Comparison of ENCODE assay signal across 9 cellular contexts in the genomic region with DNA sequence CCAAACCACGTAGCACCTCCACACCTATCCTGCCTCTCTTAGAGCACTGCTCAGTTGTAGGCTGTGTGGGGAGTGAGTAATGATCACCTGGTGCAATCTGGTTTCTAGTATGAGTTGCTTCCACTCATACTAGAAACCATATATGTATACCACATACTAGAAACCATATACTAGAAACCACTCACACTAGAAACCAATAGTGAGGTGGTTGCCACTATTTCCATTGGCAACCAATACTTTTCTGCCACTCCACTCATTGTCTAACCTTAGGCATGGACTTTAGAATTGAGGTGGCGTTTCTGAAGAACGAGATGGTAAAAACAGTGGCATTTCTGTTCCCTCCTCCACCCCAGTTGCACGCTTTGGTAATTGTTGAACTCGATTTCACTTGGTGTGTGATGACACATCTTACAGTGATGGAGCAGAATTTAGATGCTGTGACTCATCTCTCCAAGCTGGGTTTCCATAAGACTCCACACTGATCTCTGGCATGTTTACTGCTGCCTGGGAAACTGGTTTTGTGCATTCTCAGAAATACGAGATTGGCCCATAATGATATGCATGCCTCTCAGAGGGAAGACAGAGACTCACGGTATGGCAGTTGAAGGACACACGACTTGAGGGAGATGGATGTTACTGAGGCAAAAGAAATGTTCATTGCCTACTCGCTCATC.
DNase-seq lines count a peak whose midpoint lies in the region; ATAC-seq and TF ChIP-seq lines count a peak whose summit lies in the region.
"Had no signal": no experiment of that assay in that cellular context is flagged by ENCODE, and none has a peak within 500 bp of the region (broad histone marks: within the 10 kb centered on the region; RNA-seq: fewer than 3 reads in every experiment).

No MANE protein-coding gene starts in this region.

- no peak for TF ChIP-seq CTCF in MCF 10A (IDR thresholded peaks at IDR 0.05; ENCODE audit: unreplicated experiment)
- no peak for TF ChIP-seq CTCF in breast epithelium (IDR thresholded peaks at IDR 0.05)
- no peak for TF ChIP-seq CTCF in RWPE1 (conservative IDR thresholded peaks at IDR 0.05; ENCODE audit: low read depth)
- TF ChIP-seq CTCF in left lung (IDR thresholded peaks at IDR 0.05), result no peak
- TF ChIP-seq CTCF in coronary artery (IDR thresholded peaks at IDR 0.05), result no peak
- TF ChIP-seq CTCF in neural progenitor cell (IDR thresholded peaks at IDR 0.05), result no peak

- H3K27me3 Mint-ChIP-seq in MCF 10A (ENCODE audit: insufficient read depth, unreplicated experiment) (no peaks in the 10 kb centered on the region), neural progenitor cell (ENCODE audit: insufficient read depth, low read depth) (no peaks in the 10 kb centered on the region)

- H3K9ac ChIP-seq in neural progenitor cell, result no peak overlapping the region

- H3K4me1 ChIP-seq in breast epithelium (no peaks in the 10 kb centered on the region), left lung (no peaks in the 10 kb centered on the region), neural progenitor cell (no peaks in the 10 kb centered on the region)

- BruUV-seq in MCF 10A (replicated peaks; lab: Mats Ljungman, UMichigan), result no TSS peak

- peak; percentile 63 for DNase-seq in MCF 10A (ENCODE audit: unreplicated experiment)
- no peak for DNase-seq in breast epithelium (ENCODE audit: low spot score in 2 of 2)
- DNase-seq in RWPE1 (ENCODE audit: low spot score), result peak; percentile 43
- DNase-seq in left lung, result no peak
- no peak for DNase-seq in NCI-H2029 (lab: John Stamatoyannopoulos, UW)
- no peak for DNase-seq in coronary artery (ENCODE audit: low spot score)
- no peak for DNase-seq in neural progenitor cell (ENCODE audit: low spot score)

- H3K27ac ChIP-seq in breast epithelium, result no peak overlapping the region
- H3K27ac ChIP-seq in RWPE1, result no peak overlapping the region
- H3K27ac ChIP-seq in left lung, result no peak overlapping the region
- H3K27ac ChIP-seq in coronary artery, result no peak overlapping the region
- no peak overlapping the region for H3K27ac ChIP-seq in neural progenitor cell

- no peaks in the 10 kb centered on the region for H3K79me2 ChIP-seq in neural progenitor cell (ENCODE audit: low read depth)

- no peak overlapping the region for H3K4me3 ChIP-seq in breast epithelium
- H3K4me3 ChIP-seq in left lung, result no peak overlapping the region
- H3K4me3 ChIP-seq in coronary artery, result no peak overlapping the region
- no peak overlapping the region for H3K4me3 ChIP-seq in neural progenitor cell

- no peak overlapping the region for H2AFZ ChIP-seq in neural progenitor cell (replicated peaks)

- H3K9me3 ChIP-seq in breast epithelium, result no peaks in the 10 kb centered on the region
- H3K9me3 ChIP-seq in left lung, result no peaks in the 10 kb centered on the region
- H3K9me3 ChIP-seq in neural progenitor cell (ENCODE audit: low read depth), result no peaks in the 10 kb centered on the region

- POLR2A ChIA-PET in MCF 10A (lab: Yijun Ruan, JAX) (interaction anchor here (0.6 kb wide), 1 partner anchor 504 kb away, joined by 5 read pairs; no protein-coding TSS in a partner anchor), RWPE1 (lab: Yijun Ruan, JAX; ENCODE audit: low non-redundant PET) (no interaction called here)

- H3K27me3 ChIP-seq in breast epithelium (no peaks in the 10 kb centered on the region), left lung (no peaks in the 10 kb centered on the region), neural progenitor cell (no peaks in the 10 kb centered on the region)

- H3K9me3 Mint-ChIP-seq in MCF 10A (ENCODE audit: unreplicated experiment) (peaks cover 9% of the 10 kb centered on the region), neural progenitor cell (no peaks in the 10 kb centered on the region)

- H3K4me3 Mint-ChIP-seq in MCF 10A (ENCODE audit: unreplicated experiment) (no peak overlapping the region), neural progenitor cell (no peak overlapping the region)
- H3K4me3 Mint-ChIP-seq: neural crest cell had no signal

- no peaks in the 10 kb centered on the region for H3K36me3 ChIP-seq in breast epithelium
- H3K36me3 ChIP-seq in left lung, result no peaks in the 10 kb centered on the region
- H3K36me3 ChIP-seq in neural progenitor cell, result no peaks in the 10 kb centered on the region

- no peak overlapping the region for H3K27ac Mint-ChIP-seq in MCF 10A (ENCODE audit: low read depth, unreplicated experiment)
- H3K27ac Mint-ChIP-seq in neural progenitor cell, result no peak overlapping the region

- intact Hi-C loops in MCF 10A (cut with micrococcal nuclease), result no loop called here
- intact Hi-C loops in breast epithelium (cut with DNase I; ENCODE audit: low total_unique reads), result no loop called here
- intact Hi-C loops in left lung (cut with DNase I), result no loop called here

- no peaks in the 10 kb centered on the region for H4K20me1 ChIP-seq in neural progenitor cell (ENCODE audit: low read depth)

- no peaks in the 10 kb centered on the region for H3K4me1 Mint-ChIP-seq in MCF 10A (ENCODE audit: insufficient read depth, unreplicated experiment)
- peaks cover 6% of the 10 kb centered on the region for H3K4me1 Mint-ChIP-seq in neural progenitor cell

- H3K4me2 ChIP-seq in neural progenitor cell, result no peak overlapping the region

- H3K36me3 Mint-ChIP-seq in MCF 10A (ENCODE audit: insufficient read depth, unreplicated experiment) (no peaks in the 10 kb centered on the region), neural progenitor cell (no peaks in the 10 kb centered on the region)

- no peaks in the 10 kb centered on the region for H3F3A ChIP-seq in neural progenitor cell (ENCODE audit: low read depth)

- ATAC-seq in HG02870 (IDR thresholded peaks at IDR 0.05; ENCODE audit: unreplicated experiment) (peak; percentile 94), left lung (peak; percentile 53)

- CTCF ChIA-PET in MCF 10A (lab: Yijun Ruan, JAX) (interaction anchor here (0.7 kb wide), 1 partner anchor 9 kb away, joined by 3 read pairs; no protein-coding TSS in a partner anchor), RWPE1 (lab: Yijun Ruan, JAX) (no interaction called here)

- TF ChIP-seq POLR2A in breast epithelium (IDR thresholded peaks at IDR 0.05), result no peak

Comparison
In these comparisons a context has a peak if more than half of its experiments do, and no peak if none do; other contexts are left out.
1. DNase-seq: peak in MCF 10A (single experiment) and RWPE1 (single experiment); none in breast epithelium (0 of 2), left lung (0 of 2), NCI-H2029 (single experiment), coronary artery (single experiment) and neural progenitor cell (single experiment).